In the genomic region with DNA sequence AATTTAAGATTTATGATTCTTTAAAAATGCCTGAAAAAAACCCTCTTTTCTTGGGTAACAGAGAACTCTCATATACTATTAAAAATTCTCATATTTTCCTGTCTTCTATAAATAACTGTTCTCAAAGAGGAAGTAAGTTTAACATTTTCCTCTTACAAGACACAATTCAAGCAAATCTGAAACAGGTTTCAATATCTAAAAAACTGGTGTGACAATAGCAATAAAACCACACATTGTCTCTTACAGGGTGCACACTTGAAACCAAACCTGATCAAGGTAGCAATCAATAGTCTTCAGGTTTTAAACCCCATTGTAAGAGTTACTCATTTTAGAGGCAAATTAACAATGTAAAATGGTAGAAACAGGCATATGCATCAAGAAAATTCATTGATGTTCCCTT, we compare ENCODE assay signal across 10 cellular contexts.
DNase-seq lines count a peak whose midpoint lies in the region; ATAC-seq and TF ChIP-seq lines count a peak whose summit lies in the region.
"Had no signal": no experiment of that assay in that cellular context is flagged by ENCODE, and none has a peak within 500 bp of the region (broad histone marks: within the 10 kb centered on the region; RNA-seq: fewer than 3 reads in every experiment).

No MANE protein-coding gene starts in this region.

- no peaks in the 10 kb centered on the region for H3K9me2 ChIP-seq in SU-DHL-6 (replicated peaks; ENCODE audit: insufficient read depth, low read length)

- peaks cover 44% of the 10 kb centered on the region for H4K20me1 ChIP-seq in SU-DHL-6 (ENCODE audit: low read depth, low read length)

- peaks cover 91% of the 10 kb centered on the region for H3K36me3 ChIP-seq in SU-DHL-6 (ENCODE audit: low read length)

- peak overlapping the region; percentile 41 for H3K27ac ChIP-seq in SU-DHL-6 (ENCODE audit: low read depth, low read length)

- no peak overlapping the region for H3K9ac ChIP-seq in SU-DHL-6 (ENCODE audit: low read length)

- ATAC-seq in GM18499 (IDR thresholded peaks at IDR 0.05; ENCODE audit: insufficient read depth, unreplicated experiment) (peak; percentile 67), GM19372 (IDR thresholded peaks at IDR 0.05; ENCODE audit: low read depth, unreplicated experiment) (peak; percentile 52), HG03025 (IDR thresholded peaks at IDR 0.05; ENCODE audit: low FRiP score, unreplicated experiment) (peak; percentile 70)
- ATAC-seq: naive thymus-derived CD4-positive, alpha-beta T cell had no signal

- TF ChIP-seq CTCF in SU-DHL-6 (IDR thresholded peaks at IDR 0.05; ENCODE audit: insufficient read depth, low read length, poor library complexity, severe bottlenecking), result no peak

- peak overlapping the region; percentile 22 for H3K4me2 ChIP-seq in SU-DHL-6 (ENCODE audit: low read depth, low read length, poor library complexity, severe bottlenecking)

- H3K27me3 ChIP-seq in SU-DHL-6 (ENCODE audit: low read length), result no peaks in the 10 kb centered on the region
- H3K27me3 ChIP-seq: upper lobe of left lung had no signal

- no peaks in the 10 kb centered on the region for H3K9me3 ChIP-seq in SU-DHL-6 (ENCODE audit: insufficient read depth, low read length)
- H3K9me3 ChIP-seq: upper lobe of left lung had no signal

- H3K79me2 ChIP-seq in SU-DHL-6 (ENCODE audit: insufficient read depth, low read length), result peaks cover 32% of the 10 kb centered on the region

- H3K4me3 ChIP-seq in SU-DHL-6 (ENCODE audit: insufficient read depth, low read length, poor library complexity, severe bottlenecking), result no peak overlapping the region
- H3K4me3 ChIP-seq: upper lobe of left lung had no signal

- DNase-seq in NCI-H345 treated with DMSO at 0.1 percent for 48 hours (lab: John Stamatoyannopoulos, UW; ENCODE audit: unreplicated experiment), result no peak
- DNase-seq in NCI-H1930 (lab: John Stamatoyannopoulos, UW), result no peak
- DNase-seq in putamen (ENCODE audit: low spot score), result no peak
- DNase-seq in D341Med (ENCODE audit: low spot score), result no peak
- DNase-seq: naive thymus-derived CD4-positive, alpha-beta T cell; upper lobe of left lung had no signal

- H3F3A ChIP-seq in SU-DHL-6 (ENCODE audit: insufficient read depth), result peaks cover 60% of the 10 kb centered on the region

- no peak overlapping the region for H2AFZ ChIP-seq in SU-DHL-6 (ENCODE audit: low read depth, low read length, severe bottlenecking)
